Comparison of ENCODE assay signal across 11 cellular contexts in the genomic region with DNA sequence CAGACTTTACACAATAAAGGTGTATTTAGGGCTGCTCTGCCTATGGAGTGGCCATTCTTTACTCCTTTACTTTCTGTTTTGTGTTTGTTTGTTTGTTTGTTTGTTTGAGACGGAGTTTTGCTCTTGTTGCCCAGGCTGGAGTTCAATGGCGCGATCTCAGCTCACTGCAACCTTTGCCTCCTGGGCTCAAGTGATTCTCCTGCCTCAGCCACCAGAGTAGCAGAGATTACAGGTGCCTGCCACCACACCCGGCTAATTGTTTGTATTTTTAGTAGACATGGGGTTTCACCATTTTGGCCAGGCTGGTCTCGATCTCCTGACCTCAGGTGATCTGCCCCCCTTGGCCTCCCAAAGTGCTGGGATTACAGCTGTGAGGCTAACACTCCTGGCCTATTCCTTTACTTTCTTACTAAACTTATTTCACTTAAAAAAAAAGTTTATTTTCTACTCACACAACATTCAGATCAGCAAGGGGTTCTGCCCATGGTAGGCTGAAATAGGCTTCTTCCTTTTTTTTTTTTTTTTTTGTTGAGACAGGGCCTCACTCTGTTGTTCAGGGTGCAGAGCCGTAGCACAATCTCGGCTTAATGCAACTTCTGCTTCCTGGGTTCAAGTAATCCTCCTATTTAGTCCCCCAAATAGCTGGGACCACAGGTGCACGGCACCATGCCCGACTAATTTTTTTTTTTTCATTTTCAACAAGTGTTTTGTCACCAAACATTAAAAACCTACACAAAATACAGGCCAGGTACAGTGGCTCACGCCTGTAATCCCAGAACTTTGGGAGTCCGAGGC. TPM values are rescaled to one million over a fixed set of nuclear protein-coding genes. Genes with fewer than 3 reads are reported as not detected.
"Had no signal": no experiment of that assay in that cellular context is flagged by ENCODE, and none has a peak within 500 bp of the region (broad histone marks: within the 10 kb centered on the region; RNA-seq: fewer than 3 reads in every experiment).

No MANE protein-coding gene starts in this region.

RNA-seq across cellular contexts. Expression of a gene that starts 15.5 kb away (rescaled TPM):
- total RNA-seq: occipital lobe, osteoblast, progenitor cell of endocrine pancreas, psoas muscle, sciatic nerve, transverse colon, urinary bladder had no signal
- polyA plus RNA-seq: naive thymus-derived CD4-positive, alpha-beta T cell; neural cell; pancreas; psoas muscle; smooth muscle cell; urinary bladder had no signal
